Comparison of ENCODE assay signal across 1 cellular context in genomic region chr5:149177339-149177843, GRCh38.
TF ChIP-seq lines count a peak whose summit lies in the region.

No MANE protein-coding gene starts in this region.

TF ChIP-seq in HepG2, 621 proteins besides CTCF, POLR2A, EP300 and RAD21 (continued from another document):
- TF ChIP-seq, protein P1, sequence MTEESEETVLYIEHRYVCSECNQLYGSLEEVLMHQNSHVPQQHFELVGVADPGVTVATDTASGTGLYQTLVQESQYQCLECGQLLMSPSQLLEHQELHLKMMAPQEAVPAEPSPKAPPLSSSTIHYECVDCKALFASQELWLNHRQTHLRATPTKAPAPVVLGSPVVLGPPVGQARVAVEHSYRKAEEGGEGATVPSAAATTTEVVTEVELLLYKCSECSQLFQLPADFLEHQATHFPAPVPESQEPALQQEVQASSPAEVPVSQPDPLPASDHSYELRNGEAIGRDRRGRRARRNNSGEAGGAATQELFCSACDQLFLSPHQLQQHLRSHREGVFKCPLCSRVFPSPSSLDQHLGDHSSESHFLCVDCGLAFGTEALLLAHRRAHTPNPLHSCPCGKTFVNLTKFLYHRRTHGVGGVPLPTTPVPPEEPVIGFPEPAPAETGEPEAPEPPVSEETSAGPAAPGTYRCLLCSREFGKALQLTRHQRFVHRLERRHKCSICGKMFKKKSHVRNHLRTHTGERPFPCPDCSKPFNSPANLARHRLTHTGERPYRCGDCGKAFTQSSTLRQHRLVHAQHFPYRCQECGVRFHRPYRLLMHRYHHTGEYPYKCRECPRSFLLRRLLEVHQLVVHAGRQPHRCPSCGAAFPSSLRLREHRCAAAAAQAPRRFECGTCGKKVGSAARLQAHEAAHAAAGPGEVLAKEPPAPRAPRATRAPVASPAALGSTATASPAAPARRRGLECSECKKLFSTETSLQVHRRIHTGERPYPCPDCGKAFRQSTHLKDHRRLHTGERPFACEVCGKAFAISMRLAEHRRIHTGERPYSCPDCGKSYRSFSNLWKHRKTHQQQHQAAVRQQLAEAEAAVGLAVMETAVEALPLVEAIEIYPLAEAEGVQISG (CRISPR knock-in tag; IDR thresholded peaks at IDR 0.05): no peak
- peak; percentile 31; the same call in 1 of the 2 replicates for TF ChIP-seq MAFF (IDR thresholded peaks at IDR 0.05; ENCODE audit: low read depth, low read length)
TF ChIP-seq in HepG2: peak in this region for 2.
